Comparison of ENCODE assay signal across 8 cellular contexts in the genomic region with DNA sequence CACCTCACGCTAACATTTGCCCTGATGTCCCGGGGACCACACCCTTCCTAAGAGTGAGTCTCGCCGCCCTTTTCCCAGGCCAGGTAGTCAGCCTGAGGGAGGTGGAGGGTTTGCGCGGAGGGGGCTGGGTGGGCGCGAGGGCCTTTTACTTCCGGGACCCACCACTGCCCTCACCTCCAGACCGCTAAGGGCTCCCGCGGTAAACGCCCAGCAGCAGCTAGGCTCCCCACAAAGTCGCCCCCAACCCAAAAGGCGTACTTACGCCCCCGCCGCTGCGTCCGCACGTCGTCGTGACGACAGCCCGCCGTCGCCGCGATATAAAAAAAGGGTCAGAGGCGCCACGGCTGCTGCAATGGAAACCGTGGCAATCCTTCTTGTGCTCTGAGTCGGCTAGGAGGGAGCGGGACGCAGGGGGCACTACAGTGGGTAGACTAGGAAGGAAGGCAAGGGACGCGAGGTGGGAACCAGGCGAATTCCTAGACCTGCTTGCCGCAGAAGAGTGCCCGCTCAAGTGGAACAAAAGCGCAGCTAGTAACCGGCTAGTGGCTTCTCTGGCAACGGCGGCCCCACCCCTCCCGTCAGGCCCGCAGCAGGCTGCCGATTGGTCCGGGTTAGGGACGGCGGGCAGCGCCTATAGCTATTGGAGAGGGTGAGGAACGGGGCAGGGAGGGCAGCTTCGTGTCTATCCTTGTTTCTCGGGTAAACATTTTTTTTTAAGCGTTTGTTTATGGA. TPM values are rescaled to one million over a fixed set of nuclear protein-coding genes. Genes with fewer than 3 reads are reported as not detected.
DNase-seq lines count a peak whose midpoint lies in the region; ATAC-seq and TF ChIP-seq lines count a peak whose summit lies in the region.

A gene with protein sequence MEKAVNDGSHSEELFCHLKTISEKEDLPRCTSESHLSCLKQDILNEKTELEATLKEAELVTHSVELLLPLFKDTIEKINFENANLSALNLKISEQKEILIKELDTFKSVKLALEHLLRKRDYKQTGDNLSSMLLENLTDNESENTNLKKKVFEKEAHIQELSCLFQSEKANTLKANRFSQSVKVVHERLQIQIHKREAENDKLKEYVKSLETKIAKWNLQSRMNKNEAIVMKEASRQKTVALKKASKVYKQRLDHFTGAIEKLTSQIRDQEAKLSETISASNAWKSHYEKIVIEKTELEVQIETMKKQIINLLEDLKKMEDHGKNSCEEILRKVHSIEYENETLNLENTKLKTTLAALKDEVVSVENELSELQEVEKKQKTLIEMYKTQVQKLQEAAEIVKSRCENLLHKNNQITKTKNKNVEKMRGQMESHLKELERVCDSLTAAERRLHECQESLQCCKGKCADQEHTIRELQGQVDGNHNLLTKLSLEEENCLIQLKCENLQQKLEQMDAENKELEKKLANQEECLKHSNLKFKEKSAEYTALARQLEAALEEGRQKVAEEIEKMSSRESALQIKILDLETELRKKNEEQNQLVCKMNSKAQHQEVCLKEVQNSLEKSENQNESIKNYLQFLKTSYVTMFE (minus strand): TSS at position 553 of the 732 bp plus-strand sequence. CDS start 9,296 bp downstream, outside the sequence.

- no peak for TF ChIP-seq CTCF in GM10266 (IDR thresholded peaks at IDR 0.05; ENCODE audit: control insufficient read depth, insufficient read depth, low read depth, missing control alignments)
- TF ChIP-seq CTCF in SU-DHL-6 (IDR thresholded peaks at IDR 0.05; ENCODE audit: insufficient read depth, low read length, poor library complexity, severe bottlenecking), result no peak
- no peak for TF ChIP-seq CTCF in glutamatergic neuron (IDR thresholded peaks at IDR 0.05; ENCODE audit: partially characterized antibody, unreplicated experiment)
- TF ChIP-seq CTCF in ovary (IDR thresholded peaks at IDR 0.05), result no peak
- TF ChIP-seq CTCF in thyroid gland (IDR thresholded peaks at IDR 0.05), result no peak

- peak; percentile 52 for TF ChIP-seq POLR2A in ovary (IDR thresholded peaks at IDR 0.05)
- peak in 1 of 2 donors; percentile 88 for TF ChIP-seq POLR2A in thyroid gland (IDR thresholded peaks at IDR 0.05)

- H3K36me3 ChIP-seq in SU-DHL-6 (ENCODE audit: low read length), result no peaks in the 10 kb centered on the region
- no peaks in the 10 kb centered on the region for H3K36me3 ChIP-seq in ovary
- H3K36me3 ChIP-seq in thyroid gland, result no peaks in the 10 kb centered on the region

- peak within 1 kb of the TSS; percentile 96 for H3K4me3 Mint-ChIP-seq in activated naive CD8-positive, alpha-beta T cell treated with anti-CD3 and anti-CD28 coated beads, Interleukin-2, amount 10 ng/mL, durations not matched to agents 7 days and 5 days
- H3K4me3 Mint-ChIP-seq in glutamatergic neuron (ENCODE audit: unreplicated experiment), result peak within 1 kb of the TSS; percentile 95

- no peaks in the 10 kb centered on the region for H3K9me3 Mint-ChIP-seq in activated naive CD8-positive, alpha-beta T cell treated with anti-CD3 and anti-CD28 coated beads, Interleukin-2, amount 10 ng/mL, durations not matched to agents 7 days and 5 days
- no peaks in the 10 kb centered on the region for H3K9me3 Mint-ChIP-seq in glutamatergic neuron (ENCODE audit: unreplicated experiment)

- no peaks in the 10 kb centered on the region for H3K9me2 ChIP-seq in SU-DHL-6 (replicated peaks; ENCODE audit: insufficient read depth, low read length)

- H3K27me3 Mint-ChIP-seq in activated naive CD8-positive, alpha-beta T cell treated with anti-CD3 and anti-CD28 coated beads, Interleukin-2, amount 10 ng/mL, durations not matched to agents 7 days and 5 days, result no peaks in the 10 kb centered on the region
- no peaks in the 10 kb centered on the region for H3K27me3 Mint-ChIP-seq in glutamatergic neuron (ENCODE audit: unreplicated experiment)

- ATAC-seq in HG02678 (IDR thresholded peaks at IDR 0.05; ENCODE audit: unreplicated experiment), result peak; percentile 100
- peak; percentile 100 for ATAC-seq in activated naive CD8-positive, alpha-beta T cell treated with anti-CD3 and anti-CD28 coated beads, Interleukin-2, amount 10 ng/mL, durations not matched to agents 7 days and 5 days (ENCODE audit: low read depth)

- no peaks in the 10 kb centered on the region for H3K27me3 ChIP-seq in SU-DHL-6 (ENCODE audit: low read length)
- H3K27me3 ChIP-seq in ovary, result no peaks in the 10 kb centered on the region
- no peaks in the 10 kb centered on the region for H3K27me3 ChIP-seq in thyroid gland

- H2AFZ ChIP-seq in SU-DHL-6 (ENCODE audit: low read depth, low read length, severe bottlenecking), result peak within 1 kb of the TSS; percentile 98

- peak; percentile 80 for DNase-seq in GM10266 (ENCODE audit: extremely low spot score)
- peak; percentile 42 for DNase-seq in NCI-H128 (lab: John Stamatoyannopoulos, UW; ENCODE audit: unreplicated experiment)
- DNase-seq in activated naive CD8-positive, alpha-beta T cell treated with anti-CD3 and anti-CD28 coated beads, Interleukin-2, amount 10 ng/mL, durations not matched to agents 7 days and 5 days, result peak; percentile 88
- peak; percentile 93 for DNase-seq in glutamatergic neuron
- peak; percentile 82 to 86 (median 85) for DNase-seq in ovary
- DNase-seq in thyroid gland, result peak; percentile 94 to 95

- no peaks in the 10 kb centered on the region for H4K20me1 ChIP-seq in SU-DHL-6 (ENCODE audit: low read depth, low read length)

- no peak for TF ChIP-seq EP300 in ovary (IDR thresholded peaks at IDR 0.05)

- H3K4me1 ChIP-seq in ovary (ENCODE audit: insufficient read depth), result peaks cover 6% of the 10 kb centered on the region
- H3K4me1 ChIP-seq in thyroid gland, result peaks cover 6 to 10% of the 10 kb centered on the region in 2 donors

- peak within 1 kb of the TSS; percentile 89 for H3K4me3 ChIP-seq in SU-DHL-6 (ENCODE audit: insufficient read depth, low read length, poor library complexity, severe bottlenecking)
- H3K4me3 ChIP-seq in ovary, result peak within 1 kb of the TSS; percentile 93
- H3K4me3 ChIP-seq in thyroid gland (replicated peaks in 1 of 3), result peak within 1 kb of the TSS; percentile 28 to 89 (median 88)

- no peaks in the 10 kb centered on the region for H3K79me2 ChIP-seq in SU-DHL-6 (ENCODE audit: insufficient read depth, low read length)

- peak within 1 kb of the TSS; percentile 92 for H3K4me2 ChIP-seq in SU-DHL-6 (ENCODE audit: low read depth, low read length, poor library complexity, severe bottlenecking)

- H3K9ac ChIP-seq in SU-DHL-6 (ENCODE audit: low read length), result peak within 1 kb of the TSS; percentile 65

- peaks cover 26% of the 10 kb centered on the region for H3K4me1 Mint-ChIP-seq in activated naive CD8-positive, alpha-beta T cell treated with anti-CD3 and anti-CD28 coated beads, Interleukin-2, amount 10 ng/mL, durations not matched to agents 7 days and 5 days
- peaks cover 8% of the 10 kb centered on the region for H3K4me1 Mint-ChIP-seq in glutamatergic neuron (ENCODE audit: low read depth, unreplicated experiment)

- H3F3A ChIP-seq in SU-DHL-6 (ENCODE audit: insufficient read depth), result 0 out of 2 replicates have a peak, but pooled peaks cover 3% of the 10 kb centered on the region

- H3K36me3 Mint-ChIP-seq in activated naive CD8-positive, alpha-beta T cell treated with anti-CD3 and anti-CD28 coated beads, Interleukin-2, amount 10 ng/mL, durations not matched to agents 7 days and 5 days, result peaks cover 17% of the 10 kb centered on the region
- no peaks in the 10 kb centered on the region for H3K36me3 Mint-ChIP-seq in glutamatergic neuron (ENCODE audit: unreplicated experiment)

- POLR2A ChIA-PET in activated naive CD8-positive, alpha-beta T cell treated with anti-CD3 and anti-CD28 coated beads, Interleukin-2, amount 10 ng/mL, durations not matched to agents 7 days and 5 days (lab: Charles Lee), result interaction anchor here (1.0 to 1.9 kb wide), 7 partner anchors 8 to 519 kb away, joined by 3 to 14 read pairs (median 8); a partner anchor contains a TSS

- intact Hi-C loops in ovary (cut with DNase I), result no loop called here
- intact Hi-C loops in thyroid gland (cut with DNase I), result no loop called here

- H3K9me3 ChIP-seq in SU-DHL-6 (ENCODE audit: insufficient read depth, low read length) (no peaks in the 10 kb centered on the region), ovary (no peaks in the 10 kb centered on the region), thyroid gland (no peaks in the 10 kb centered on the region)

- 0 to 1% (median 1%) methylated on average over 55 of the region's 55 CpGs for WGBS in ovary, 3 donors
- WGBS in thyroid gland, 2 donors, result 0% methylated on average over 33 to 51 of the region's 55 CpGs

- H3K27ac ChIP-seq in SU-DHL-6 (ENCODE audit: low read depth, low read length) (peak within 1 kb of the TSS; percentile 50), ovary (peak within 1 kb of the TSS; percentile 62 to 79), thyroid gland (peak within 1 kb of the TSS; percentile 88 to 92 (median 89))

- peak within 1 kb of the TSS; percentile 93 for H3K27ac Mint-ChIP-seq in activated naive CD8-positive, alpha-beta T cell treated with anti-CD3 and anti-CD28 coated beads, Interleukin-2, amount 10 ng/mL, durations not matched to agents 7 days and 5 days
- H3K27ac Mint-ChIP-seq in glutamatergic neuron (ENCODE audit: unreplicated experiment), result peak within 1 kb of the TSS; percentile 81

RNA-seq across cellular contexts. Expression of the gene that starts here (rescaled TPM):
- 10 to 100 TPM; 57.4 to 68.1 TPM for total RNA-seq in activated naive CD8-positive, alpha-beta T cell treated with anti-CD3 and anti-CD28 coated beads, Interleukin-2, amount 10 ng/mL, durations not matched to agents 7 days and 5 days
- 61.1 TPM for total RNA-seq in glutamatergic neuron (ENCODE audit: unreplicated experiment)
- 10 to 100 TPM; 18.0 to 46.6 (median 32.1) TPM for total RNA-seq in ovary
- polyA plus RNA-seq in ovary, result 10 to 100 TPM; 13.5 to 24.4 TPM
- 100 to 1,000 TPM in 1 of 4 donors, 10 to 100 TPM in 3; 48.2 to 111 (median 64.7) TPM for total RNA-seq in thyroid gland

Comparison
In these comparisons a context has a peak if more than half of its experiments do, and no peak if none do; other contexts are left out.
1. Peak in every context shown above with its lines: DNase-seq, ATAC-seq, H3K4me3 ChIP-seq and H3K27ac ChIP-seq.
2. DNase-seq: peak in every context shown above with its lines; median percentile 94 in thyroid gland; 93 in glutamatergic neuron; 88 in activated naive CD8-positive, alpha-beta T cell treated with anti-CD3 and anti-CD28 coated beads, Interleukin-2, amount 10 ng/mL, durations not matched to agents 7 days and 5 days; 85 in ovary; 80 in GM10266; 42 in NCI-H128.